ENCODE assay signal across 8 cellular contexts in genomic region chr16:21158208-21159110, GRCh38. TPM values are rescaled to one million over a fixed set of nuclear protein-coding genes. Genes with fewer than 3 reads are reported as not detected.
DNase-seq lines count a peak whose midpoint lies in the region; ATAC-seq and TF ChIP-seq lines count a peak whose summit lies in the region.

TSS of gene LDAF1 (plus strand) at chr16:21158674. CDS start at chr16:21161183, 2,509 bp downstream.

- no peak for TF ChIP-seq CTCF in HCT116 (IDR thresholded peaks at IDR 0.05 in 2 of 3, conservative IDR thresholded peaks at IDR 0.05 in 1 of 3; ENCODE audit: borderline replicate concordance in 1 of 3, insufficient read depth in 1 of 3, low read depth in 2 of 3, low read length in 2 of 3)
- TF ChIP-seq CTCF in vagina (IDR thresholded peaks at IDR 0.05), result no peak

- H2AFZ ChIP-seq in HCT116 (ENCODE audit: low read depth, low read length, poor library complexity, severe bottlenecking), result peak within 1 kb of the TSS; percentile 76

- H3K27me3 ChIP-seq in HCT116 (ENCODE audit: insufficient read depth, low read length) (no peaks in the 10 kb centered on the region), vagina (no peaks in the 10 kb centered on the region)

- peak; percentile 64 for DNase-seq in GF-D8 (lab: John Stamatoyannopoulos, UW)
- DNase-seq in HCT116 (ENCODE audit: low read depth, low spot score), result peak; percentile 41
- DNase-seq in MV-4-11 (lab: John Stamatoyannopoulos, UW), result peak; percentile 72
- DNase-seq in T-helper 2 cell, result peak; percentile 48 to 82 (median 69)
- DNase-seq in anterior cingulate cortex (lab: John Stamatoyannopoulos, UW), result peak in 40 of 58 donors; percentile 1 to 55 (median 20)
- DNase-seq in hepatic stellate cell (ENCODE audit: low spot score), result peak; percentile 86
- DNase-seq in renal cortical epithelial cell (ENCODE audit: low read depth), result peak; percentile 40
- DNase-seq in vagina (ENCODE audit: extremely low spot score in 2 of 2), result peak in 1 of 2 donors; percentile 92

- H3K4me1 ChIP-seq in HCT116 (ENCODE audit: control insufficient read depth in 1 of 2, insufficient read depth in 2 of 2, low read length in 2 of 2), result peaks cover 15 to 27% of the 10 kb centered on the region in 2 experiments
- H3K4me1 ChIP-seq in vagina, result peaks cover 58% of the 10 kb centered on the region

- H3K27ac ChIP-seq in HCT116 (ENCODE audit: low read depth, low read length) (peak within 1 kb of the TSS; percentile 51), vagina (peak within 1 kb of the TSS; percentile 94)

- H3K9me3 ChIP-seq in HCT116 (ENCODE audit: control insufficient read depth in 1 of 2, insufficient read depth in 1 of 2, low read depth in 1 of 2, low read length in 2 of 2), result no peaks in the 10 kb centered on the region
- H3K9me3 ChIP-seq in vagina, result no peaks in the 10 kb centered on the region

- POLR2A ChIA-PET in HCT116 (lab: Charles Lee), result interaction anchor here (1.3 to 2.1 kb wide), 2 partner anchors 29 to 142 kb away, joined by 5 to 7 read pairs; no protein-coding TSS in a partner anchor

- H4K20me1 ChIP-seq in HCT116 (ENCODE audit: insufficient read depth), result no peaks in the 10 kb centered on the region

- CTCF ChIA-PET in HCT116 (lab: Charles Lee), result interaction anchor here (1.0 to 4.9 kb wide), 4 partner anchors 10 to 1163 kb away, joined by 4 to 60 read pairs (median 8); no protein-coding TSS in a partner anchor

- no peak for TF ChIP-seq POLR2A in HCT116 (IDR thresholded peaks at IDR 0.05; ENCODE audit: borderline replicate concordance, extremely low read depth, insufficient read depth, insufficient read length)
- TF ChIP-seq POLR2A in vagina (IDR thresholded peaks at IDR 0.05), result peak in 1 of 2 donors; percentile 67

- intact Hi-C loops in HCT116 (cut with micrococcal nuclease) (loop anchor here (5.0 kb wide), 2 partner anchors 306 to 1514 kb away; no protein-coding TSS in a partner anchor), vagina (cut with DNase I) (loop anchor here (5.0 kb wide), 1 partner anchor 144 kb away; no protein-coding TSS in a partner anchor)

- H3K36me3 ChIP-seq in HCT116 (ENCODE audit: control insufficient read depth in 1 of 2, insufficient read depth in 2 of 2, low read length in 2 of 2), result peaks cover 8 to 13% of the 10 kb centered on the region in 2 experiments
- no peaks in the 10 kb centered on the region for H3K36me3 ChIP-seq in vagina

- H3K9ac ChIP-seq in HCT116 (ENCODE audit: low read length), result peak within 1 kb of the TSS; percentile 69

- peak; percentile 93 for ATAC-seq in HCT116

- no peaks in the 10 kb centered on the region for H3K9me2 ChIP-seq in HCT116 (ENCODE audit: insufficient read depth)

- peak within 1 kb of the TSS; percentile 62 to 74 for H3K4me3 ChIP-seq in HCT116 (replicated peaks in 1 of 2; ENCODE audit: low read depth in 1 of 2, low read length in 2 of 2)
- peak within 1 kb of the TSS; percentile 59 to 74 for H3K4me3 ChIP-seq in vagina

- RAD21 ChIA-PET in HCT116 (lab: Charles Lee; ENCODE audit: low non-redundant PET in 1 of 2, low total read pairs in 2 of 2, uncharacterized antibody in 2 of 2, unreplicated experiment in 2 of 2), result interaction anchor here (0.6 to 1.7 kb wide), 3 partner anchors 16 to 142 kb away, joined by 3 to 10 read pairs (median 3); no protein-coding TSS in a partner anchor

- peak within 1 kb of the TSS; percentile 78 for H3K4me2 ChIP-seq in HCT116 (ENCODE audit: low read length)

- TSS peak; percentile 40 for BruUV-seq in HCT116 (replicated peaks; lab: Mats Ljungman, UMichigan)

- peaks cover 10% of the 10 kb centered on the region; the same call in 1 of the 2 replicates for H3K79me2 ChIP-seq in HCT116 (ENCODE audit: insufficient read depth, low read length)

- no peak; the same call in none of the 2 replicates for TF ChIP-seq RAD21 in HCT116 (IDR thresholded peaks at IDR 0.05; ENCODE audit: low read depth)

TF ChIP-seq in HCT116, 20 proteins besides CTCF, POLR2A, EP300 and RAD21:
- TF ChIP-seq JUND (IDR thresholded peaks at IDR 0.05), result no peak; the same call in 1 of the 2 replicates
- peak; percentile 54; the same call in 1 of the 2 replicates for TF ChIP-seq MAX (IDR thresholded peaks at IDR 0.05)
- TF ChIP-seq EZH2 (IDR thresholded peaks at IDR 0.05), result no peak
- peak; percentile 7; the same call in 1 of the 2 replicates for TF ChIP-seq ZFX (IDR thresholded peaks at IDR 0.05)
- TF ChIP-seq CEBPB (IDR thresholded peaks at IDR 0.05; ENCODE audit: low read depth), result no peak
- peak; percentile 39; the same call in 1 of the 2 replicates for TF ChIP-seq SIN3A (IDR thresholded peaks at IDR 0.05; ENCODE audit: low read depth)
- peak; percentile 76 for TF ChIP-seq POLR2AphosphoS5 (IDR thresholded peaks at IDR 0.05; ENCODE audit: low read depth, low read length)
- no peak for TF ChIP-seq TCF7L2 (IDR thresholded peaks at IDR 0.05; ENCODE audit: borderline replicate concordance, extremely low read depth, insufficient read depth, insufficient read length)
- TF ChIP-seq REST (IDR thresholded peaks at IDR 0.05; ENCODE audit: low read depth), result no peak
- peak; percentile 63 for TF ChIP-seq EGR1 (IDR thresholded peaks at IDR 0.05; ENCODE audit: low read depth)

RNA-seq across cellular contexts. Expression of gene LDAF1, which starts in this region (rescaled TPM):
- total RNA-seq in HCT116 (2021; ENCODE audit: unreplicated experiment), result 30.0 TPM
- polyA plus RNA-seq in HCT116 (2012), result 27.0 and 34.9 TPM in 2 replicates
- total RNA-seq in renal cortical epithelial cell, result 76.2 and 146 TPM in 2 replicates
- total RNA-seq in vagina, result 63.8 TPM
